ENCODE assay signal across 1 cellular context in the genomic region with DNA sequence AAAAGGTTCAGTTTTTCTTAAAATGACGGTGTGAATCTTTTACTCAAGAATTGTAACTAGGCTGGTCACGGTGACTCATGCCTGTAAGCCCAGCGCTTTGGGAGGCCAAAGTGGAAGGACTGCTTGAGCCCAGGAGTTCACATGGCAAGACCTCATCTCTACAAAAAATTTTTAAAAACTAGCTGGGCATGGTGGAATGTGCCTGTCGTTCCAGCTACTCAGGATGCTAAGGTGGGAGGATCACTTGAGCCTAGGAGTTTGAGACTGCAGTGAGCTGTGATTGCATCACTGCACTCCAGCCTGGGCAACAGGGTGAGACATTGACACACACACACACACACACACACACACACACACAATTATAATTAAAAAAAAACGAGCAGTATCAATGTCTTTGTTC.
TF ChIP-seq lines count a peak whose summit lies in the region.

No MANE protein-coding gene starts in this region.

TF ChIP-seq in H1, 55 proteins besides CTCF, POLR2A, EP300 and RAD21:
- TF ChIP-seq TAF1 (IDR thresholded peaks at IDR 0.05; ENCODE audit: low read depth, low read length) (no peak), POLR2AphosphoS5 (IDR thresholded peaks at IDR 0.05; ENCODE audit: low read depth, low read length) (no peak), NANOG (IDR thresholded peaks at IDR 0.05; ENCODE audit: insufficient read depth, low read depth, low read length, poor library complexity, severe bottlenecking) (no peak), YY1 (IDR thresholded peaks at IDR 0.05; ENCODE audit: low read depth, low read length) (no peak), POU5F1 (IDR thresholded peaks at IDR 0.05; ENCODE audit: low read depth, low read length) (no peak), BACH1 (IDR thresholded peaks at IDR 0.05; ENCODE audit: low read length) (no peak), SIRT6 (IDR thresholded peaks at IDR 0.05; ENCODE audit: low read length) (no peak), GTF2F1 (IDR thresholded peaks at IDR 0.05; ENCODE audit: borderline replicate concordance, low read depth, low read length) (no peak), CHD1 (IDR thresholded peaks at IDR 0.05; ENCODE audit: low read depth, low read length) (no peak), SP1 (IDR thresholded peaks at IDR 0.05; ENCODE audit: low read depth, low read length) (no peak), ATF3 (IDR thresholded peaks at IDR 0.05; ENCODE audit: insufficient read depth, low read depth, low read length) (no peak)
- TF ChIP-seq, protein P1, sequence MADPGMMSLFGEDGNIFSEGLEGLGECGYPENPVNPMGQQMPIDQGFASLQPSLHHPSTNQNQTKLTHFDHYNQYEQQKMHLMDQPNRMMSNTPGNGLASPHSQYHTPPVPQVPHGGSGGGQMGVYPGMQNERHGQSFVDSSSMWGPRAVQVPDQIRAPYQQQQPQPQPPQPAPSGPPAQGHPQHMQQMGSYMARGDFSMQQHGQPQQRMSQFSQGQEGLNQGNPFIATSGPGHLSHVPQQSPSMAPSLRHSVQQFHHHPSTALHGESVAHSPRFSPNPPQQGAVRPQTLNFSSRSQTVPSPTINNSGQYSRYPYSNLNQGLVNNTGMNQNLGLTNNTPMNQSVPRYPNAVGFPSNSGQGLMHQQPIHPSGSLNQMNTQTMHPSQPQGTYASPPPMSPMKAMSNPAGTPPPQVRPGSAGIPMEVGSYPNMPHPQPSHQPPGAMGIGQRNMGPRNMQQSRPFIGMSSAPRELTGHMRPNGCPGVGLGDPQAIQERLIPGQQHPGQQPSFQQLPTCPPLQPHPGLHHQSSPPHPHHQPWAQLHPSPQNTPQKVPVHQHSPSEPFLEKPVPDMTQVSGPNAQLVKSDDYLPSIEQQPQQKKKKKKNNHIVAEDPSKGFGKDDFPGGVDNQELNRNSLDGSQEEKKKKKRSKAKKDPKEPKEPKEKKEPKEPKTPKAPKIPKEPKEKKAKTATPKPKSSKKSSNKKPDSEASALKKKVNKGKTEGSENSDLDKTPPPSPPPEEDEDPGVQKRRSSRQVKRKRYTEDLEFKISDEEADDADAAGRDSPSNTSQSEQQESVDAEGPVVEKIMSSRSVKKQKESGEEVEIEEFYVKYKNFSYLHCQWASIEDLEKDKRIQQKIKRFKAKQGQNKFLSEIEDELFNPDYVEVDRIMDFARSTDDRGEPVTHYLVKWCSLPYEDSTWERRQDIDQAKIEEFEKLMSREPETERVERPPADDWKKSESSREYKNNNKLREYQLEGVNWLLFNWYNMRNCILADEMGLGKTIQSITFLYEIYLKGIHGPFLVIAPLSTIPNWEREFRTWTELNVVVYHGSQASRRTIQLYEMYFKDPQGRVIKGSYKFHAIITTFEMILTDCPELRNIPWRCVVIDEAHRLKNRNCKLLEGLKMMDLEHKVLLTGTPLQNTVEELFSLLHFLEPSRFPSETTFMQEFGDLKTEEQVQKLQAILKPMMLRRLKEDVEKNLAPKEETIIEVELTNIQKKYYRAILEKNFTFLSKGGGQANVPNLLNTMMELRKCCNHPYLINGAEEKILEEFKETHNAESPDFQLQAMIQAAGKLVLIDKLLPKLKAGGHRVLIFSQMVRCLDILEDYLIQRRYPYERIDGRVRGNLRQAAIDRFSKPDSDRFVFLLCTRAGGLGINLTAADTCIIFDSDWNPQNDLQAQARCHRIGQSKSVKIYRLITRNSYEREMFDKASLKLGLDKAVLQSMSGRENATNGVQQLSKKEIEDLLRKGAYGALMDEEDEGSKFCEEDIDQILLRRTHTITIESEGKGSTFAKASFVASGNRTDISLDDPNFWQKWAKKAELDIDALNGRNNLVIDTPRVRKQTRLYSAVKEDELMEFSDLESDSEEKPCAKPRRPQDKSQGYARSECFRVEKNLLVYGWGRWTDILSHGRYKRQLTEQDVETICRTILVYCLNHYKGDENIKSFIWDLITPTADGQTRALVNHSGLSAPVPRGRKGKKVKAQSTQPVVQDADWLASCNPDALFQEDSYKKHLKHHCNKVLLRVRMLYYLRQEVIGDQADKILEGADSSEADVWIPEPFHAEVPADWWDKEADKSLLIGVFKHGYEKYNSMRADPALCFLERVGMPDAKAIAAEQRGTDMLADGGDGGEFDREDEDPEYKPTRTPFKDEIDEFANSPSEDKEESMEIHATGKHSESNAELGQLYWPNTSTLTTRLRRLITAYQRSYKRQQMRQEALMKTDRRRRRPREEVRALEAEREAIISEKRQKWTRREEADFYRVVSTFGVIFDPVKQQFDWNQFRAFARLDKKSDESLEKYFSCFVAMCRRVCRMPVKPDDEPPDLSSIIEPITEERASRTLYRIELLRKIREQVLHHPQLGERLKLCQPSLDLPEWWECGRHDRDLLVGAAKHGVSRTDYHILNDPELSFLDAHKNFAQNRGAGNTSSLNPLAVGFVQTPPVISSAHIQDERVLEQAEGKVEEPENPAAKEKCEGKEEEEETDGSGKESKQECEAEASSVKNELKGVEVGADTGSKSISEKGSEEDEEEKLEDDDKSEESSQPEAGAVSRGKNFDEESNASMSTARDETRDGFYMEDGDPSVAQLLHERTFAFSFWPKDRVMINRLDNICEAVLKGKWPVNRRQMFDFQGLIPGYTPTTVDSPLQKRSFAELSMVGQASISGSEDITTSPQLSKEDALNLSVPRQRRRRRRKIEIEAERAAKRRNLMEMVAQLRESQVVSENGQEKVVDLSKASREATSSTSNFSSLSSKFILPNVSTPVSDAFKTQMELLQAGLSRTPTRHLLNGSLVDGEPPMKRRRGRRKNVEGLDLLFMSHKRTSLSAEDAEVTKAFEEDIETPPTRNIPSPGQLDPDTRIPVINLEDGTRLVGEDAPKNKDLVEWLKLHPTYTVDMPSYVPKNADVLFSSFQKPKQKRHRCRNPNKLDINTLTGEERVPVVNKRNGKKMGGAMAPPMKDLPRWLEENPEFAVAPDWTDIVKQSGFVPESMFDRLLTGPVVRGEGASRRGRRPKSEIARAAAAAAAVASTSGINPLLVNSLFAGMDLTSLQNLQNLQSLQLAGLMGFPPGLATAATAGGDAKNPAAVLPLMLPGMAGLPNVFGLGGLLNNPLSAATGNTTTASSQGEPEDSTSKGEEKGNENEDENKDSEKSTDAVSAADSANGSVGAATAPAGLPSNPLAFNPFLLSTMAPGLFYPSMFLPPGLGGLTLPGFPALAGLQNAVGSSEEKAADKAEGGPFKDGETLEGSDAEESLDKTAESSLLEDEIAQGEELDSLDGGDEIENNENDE (IDR thresholded peaks at IDR 0.05; ENCODE audit: insufficient replicate concordance, low read length): no peak
